ENCODE assay signal across 2 cellular contexts in the genomic region with DNA sequence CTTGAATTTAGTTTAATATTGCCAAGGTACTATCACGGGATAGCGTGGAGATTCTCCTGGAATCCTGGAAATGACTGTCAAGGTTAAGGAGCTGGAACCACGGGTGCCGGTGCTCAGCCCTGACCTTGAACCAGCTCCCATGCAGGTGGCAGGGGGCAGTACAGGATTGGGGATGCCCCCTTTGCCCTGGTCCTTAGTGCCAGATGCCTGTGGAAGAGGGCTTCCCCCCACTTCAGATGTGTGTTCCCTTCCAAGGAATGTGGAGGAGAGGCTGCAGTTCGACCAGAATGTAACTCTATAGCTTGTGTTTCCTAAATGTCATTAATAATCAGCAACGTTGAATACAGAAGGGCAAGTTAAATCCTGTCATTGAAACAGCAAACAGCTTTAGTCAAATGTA.
TF ChIP-seq lines count a peak whose summit lies in the region.

No MANE protein-coding gene starts in this region.

TF ChIP-seq in SK-N-SH, 30 proteins besides CTCF, POLR2A, EP300 and RAD21 (continued from another document):
- TF ChIP-seq, protein P1, sequence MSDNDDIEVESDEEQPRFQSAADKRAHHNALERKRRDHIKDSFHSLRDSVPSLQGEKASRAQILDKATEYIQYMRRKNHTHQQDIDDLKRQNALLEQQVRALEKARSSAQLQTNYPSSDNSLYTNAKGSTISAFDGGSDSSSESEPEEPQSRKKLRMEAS (IDR thresholded peaks at IDR 0.05; ENCODE audit: low read depth) = no peak
- TF ChIP-seq MEF2A (IDR thresholded peaks at IDR 0.05; ENCODE audit: borderline replicate concordance, low read depth) (no peak), RXRA (IDR thresholded peaks at IDR 0.05; ENCODE audit: borderline replicate concordance, low read depth) (no peak), JUND (IDR thresholded peaks at IDR 0.05) (no peak), TCF12 (IDR thresholded peaks at IDR 0.05) (no peak), NFIC (IDR thresholded peaks at IDR 0.05; ENCODE audit: borderline replicate concordance) (no peak), SMC3 (IDR thresholded peaks at IDR 0.05; ENCODE audit: low read depth, low read length) (no peak), EZH2phosphoT487 (IDR thresholded peaks at IDR 0.05; ENCODE audit: borderline replicate concordance, low read depth) (no peak), POLR2AphosphoS5 (IDR thresholded peaks at IDR 0.05; ENCODE audit: low read depth, low read length) (no peak), GATA2 (CRISPR knock-in tag; IDR thresholded peaks at IDR 0.05) (no peak)
- TF ChIP-seq, protein P2, sequence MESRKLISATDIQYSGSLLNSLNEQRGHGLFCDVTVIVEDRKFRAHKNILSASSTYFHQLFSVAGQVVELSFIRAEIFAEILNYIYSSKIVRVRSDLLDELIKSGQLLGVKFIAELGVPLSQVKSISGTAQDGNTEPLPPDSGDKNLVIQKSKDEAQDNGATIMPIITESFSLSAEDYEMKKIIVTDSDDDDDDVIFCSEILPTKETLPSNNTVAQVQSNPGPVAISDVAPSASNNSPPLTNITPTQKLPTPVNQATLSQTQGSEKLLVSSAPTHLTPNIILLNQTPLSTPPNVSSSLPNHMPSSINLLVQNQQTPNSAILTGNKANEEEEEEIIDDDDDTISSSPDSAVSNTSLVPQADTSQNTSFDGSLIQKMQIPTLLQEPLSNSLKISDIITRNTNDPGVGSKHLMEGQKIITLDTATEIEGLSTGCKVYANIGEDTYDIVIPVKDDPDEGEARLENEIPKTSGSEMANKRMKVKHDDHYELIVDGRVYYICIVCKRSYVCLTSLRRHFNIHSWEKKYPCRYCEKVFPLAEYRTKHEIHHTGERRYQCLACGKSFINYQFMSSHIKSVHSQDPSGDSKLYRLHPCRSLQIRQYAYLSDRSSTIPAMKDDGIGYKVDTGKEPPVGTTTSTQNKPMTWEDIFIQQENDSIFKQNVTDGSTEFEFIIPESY (IDR thresholded peaks at IDR 0.05; ENCODE audit: borderline replicate concordance, low read depth) = no peak

TF ChIP-seq in SK-N-SH treated with all-trans-retinoic acid at 6 μM for 48 hours, 23 proteins besides CTCF, POLR2A, EP300 and RAD21:
- TF ChIP-seq, protein P3, sequence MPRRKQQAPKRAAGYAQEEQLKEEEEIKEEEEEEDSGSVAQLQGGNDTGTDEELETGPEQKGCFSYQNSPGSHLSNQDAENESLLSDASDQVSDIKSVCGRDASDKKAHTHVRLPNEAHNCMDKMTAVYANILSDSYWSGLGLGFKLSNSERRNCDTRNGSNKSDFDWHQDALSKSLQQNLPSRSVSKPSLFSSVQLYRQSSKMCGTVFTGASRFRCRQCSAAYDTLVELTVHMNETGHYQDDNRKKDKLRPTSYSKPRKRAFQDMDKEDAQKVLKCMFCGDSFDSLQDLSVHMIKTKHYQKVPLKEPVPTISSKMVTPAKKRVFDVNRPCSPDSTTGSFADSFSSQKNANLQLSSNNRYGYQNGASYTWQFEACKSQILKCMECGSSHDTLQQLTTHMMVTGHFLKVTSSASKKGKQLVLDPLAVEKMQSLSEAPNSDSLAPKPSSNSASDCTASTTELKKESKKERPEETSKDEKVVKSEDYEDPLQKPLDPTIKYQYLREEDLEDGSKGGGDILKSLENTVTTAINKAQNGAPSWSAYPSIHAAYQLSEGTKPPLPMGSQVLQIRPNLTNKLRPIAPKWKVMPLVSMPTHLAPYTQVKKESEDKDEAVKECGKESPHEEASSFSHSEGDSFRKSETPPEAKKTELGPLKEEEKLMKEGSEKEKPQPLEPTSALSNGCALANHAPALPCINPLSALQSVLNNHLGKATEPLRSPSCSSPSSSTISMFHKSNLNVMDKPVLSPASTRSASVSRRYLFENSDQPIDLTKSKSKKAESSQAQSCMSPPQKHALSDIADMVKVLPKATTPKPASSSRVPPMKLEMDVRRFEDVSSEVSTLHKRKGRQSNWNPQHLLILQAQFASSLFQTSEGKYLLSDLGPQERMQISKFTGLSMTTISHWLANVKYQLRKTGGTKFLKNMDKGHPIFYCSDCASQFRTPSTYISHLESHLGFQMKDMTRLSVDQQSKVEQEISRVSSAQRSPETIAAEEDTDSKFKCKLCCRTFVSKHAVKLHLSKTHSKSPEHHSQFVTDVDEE (CRISPR knock-in tag; IDR thresholded peaks at IDR 0.05) = no peak
- no peak for TF ChIP-seq ISL1 (CRISPR knock-in tag; IDR thresholded peaks at IDR 0.05)
- TF ChIP-seq ZC3H10 (CRISPR knock-in tag; IDR thresholded peaks at IDR 0.05) = no peak
- TF ChIP-seq, protein P4, sequence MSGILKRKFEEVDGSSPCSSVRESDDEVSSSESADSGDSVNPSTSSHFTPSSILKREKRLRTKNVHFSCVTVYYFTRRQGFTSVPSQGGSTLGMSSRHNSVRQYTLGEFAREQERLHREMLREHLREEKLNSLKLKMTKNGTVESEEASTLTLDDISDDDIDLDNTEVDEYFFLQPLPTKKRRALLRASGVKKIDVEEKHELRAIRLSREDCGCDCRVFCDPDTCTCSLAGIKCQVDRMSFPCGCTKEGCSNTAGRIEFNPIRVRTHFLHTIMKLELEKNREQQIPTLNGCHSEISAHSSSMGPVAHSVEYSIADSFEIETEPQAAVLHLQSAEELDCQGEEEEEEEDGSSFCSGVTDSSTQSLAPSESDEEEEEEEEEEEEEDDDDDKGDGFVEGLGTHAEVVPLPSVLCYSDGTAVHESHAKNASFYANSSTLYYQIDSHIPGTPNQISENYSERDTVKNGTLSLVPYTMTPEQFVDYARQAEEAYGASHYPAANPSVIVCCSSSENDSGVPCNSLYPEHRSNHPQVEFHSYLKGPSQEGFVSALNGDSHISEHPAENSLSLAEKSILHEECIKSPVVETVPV (CRISPR knock-in tag; IDR thresholded peaks at IDR 0.05) = no peak
- no peak for TF ChIP-seq SNAI2 (CRISPR knock-in tag; IDR thresholded peaks at IDR 0.05)
- no peak for TF ChIP-seq ZFP3 (CRISPR knock-in tag; IDR thresholded peaks at IDR 0.05)
- TF ChIP-seq, protein P5, sequence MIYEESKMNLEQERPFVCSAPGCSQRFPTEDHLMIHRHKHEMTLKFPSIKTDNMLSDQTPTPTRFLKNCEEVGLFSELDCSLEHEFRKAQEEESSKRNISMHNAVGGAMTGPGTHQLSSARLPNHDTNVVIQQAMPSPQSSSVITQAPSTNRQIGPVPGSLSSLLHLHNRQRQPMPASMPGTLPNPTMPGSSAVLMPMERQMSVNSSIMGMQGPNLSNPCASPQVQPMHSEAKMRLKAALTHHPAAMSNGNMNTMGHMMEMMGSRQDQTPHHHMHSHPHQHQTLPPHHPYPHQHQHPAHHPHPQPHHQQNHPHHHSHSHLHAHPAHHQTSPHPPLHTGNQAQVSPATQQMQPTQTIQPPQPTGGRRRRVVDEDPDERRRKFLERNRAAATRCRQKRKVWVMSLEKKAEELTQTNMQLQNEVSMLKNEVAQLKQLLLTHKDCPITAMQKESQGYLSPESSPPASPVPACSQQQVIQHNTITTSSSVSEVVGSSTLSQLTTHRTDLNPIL (CRISPR knock-in tag; IDR thresholded peaks at IDR 0.05; ENCODE audit: low read depth) = no peak
